In the genomic region with DNA sequence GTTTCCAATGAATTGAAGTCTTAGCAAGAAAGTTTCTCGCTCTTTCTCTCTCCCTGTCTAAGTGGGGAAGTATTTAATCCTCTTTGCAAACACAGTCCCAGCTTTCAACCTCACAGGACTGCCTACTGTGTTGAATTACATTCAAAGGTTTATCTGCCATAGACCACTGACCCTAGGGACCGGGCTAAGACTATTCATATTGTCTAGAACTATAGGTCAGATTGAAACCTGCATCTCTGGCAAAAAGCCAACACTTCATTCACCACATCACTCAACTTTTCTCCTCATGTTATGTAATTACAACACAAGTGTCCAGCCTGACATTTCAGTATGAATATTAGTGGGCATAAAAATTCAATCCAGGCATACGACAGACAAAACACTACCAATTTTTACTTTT, we compare ENCODE assay signal across 11 cellular contexts.
DNase-seq lines count a peak whose midpoint lies in the region; ATAC-seq, FAIRE-seq and TF ChIP-seq lines count a peak whose summit lies in the region.
"Had no signal": no experiment of that assay in that cellular context is flagged by ENCODE, and none has a peak within 500 bp of the region (broad histone marks: within the 10 kb centered on the region; RNA-seq: fewer than 3 reads in every experiment).

No MANE protein-coding gene starts in this region.

- no peak for DNase-seq in NCI-H510A (lab: John Stamatoyannopoulos, UW)
- DNase-seq in HK-2 (ENCODE audit: unreplicated experiment): no peak
- DNase-seq in frontal cortex (ENCODE audit: low spot score in 2 of 2): no peak
- no peak for DNase-seq in pons (ENCODE audit: low spot score)
- DNase-seq: activated CD4-positive, alpha-beta memory T cell treated with anti-CD3 and anti-CD28 coated beads, Interleukin-2, amount 10 ng/mL, durations not matched to agents 7 days and 5 days; NCI-H2107 had no signal

- no peak for FAIRE-seq in frontal cortex (lab: Jason Lieb, UNC)

- ATAC-seq in GM18505 (IDR thresholded peaks at IDR 0.05; ENCODE audit: unreplicated experiment) (peak; percentile 24), GM19372 (IDR thresholded peaks at IDR 0.05; ENCODE audit: low read depth, unreplicated experiment) (peak; percentile 19), HG02840 (IDR thresholded peaks at IDR 0.05; ENCODE audit: low FRiP score, unreplicated experiment) (peak; percentile 26), HG03442 (IDR thresholded peaks at IDR 0.05; ENCODE audit: unreplicated experiment) (peak; percentile 42)
- ATAC-seq: left colon had no signal

- no peak for TF ChIP-seq POLR2A in GM18505 (IDR thresholded peaks at IDR 0.05; ENCODE audit: borderline replicate concordance, extremely low read depth, insufficient read depth, insufficient read length)
